ENCODE assay signal across 8 cellular contexts in genomic region chr16:30121741-30122620, GRCh38. TPM values are rescaled to one million over a fixed set of nuclear protein-coding genes. Genes with fewer than 3 reads are reported as not detected.
DNase-seq lines count a peak whose midpoint lies in the region; ATAC-seq and TF ChIP-seq lines count a peak whose summit lies in the region.

No MANE protein-coding gene starts in this region.

- H3K27ac Mint-ChIP-seq in CD4-positive, CD25-positive, alpha-beta regulatory T cell: peak overlapping the region; percentile 73 to 92 (median 90)
- peak overlapping the region; percentile 81 to 87 for H3K27ac Mint-ChIP-seq in T-cell

- H3K4me1 ChIP-seq in CD4-positive, CD25-positive, alpha-beta regulatory T cell (ENCODE audit: control insufficient read depth, insufficient read depth, low read length, poor library complexity, severe bottlenecking): peaks cover 18% of the 10 kb centered on the region
- peaks cover 30 to 34% of the 10 kb centered on the region in 2 experiments for H3K4me1 ChIP-seq in neutrophil (ENCODE audit: control insufficient read depth in 1 of 2, insufficient read depth in 1 of 2, low read depth in 1 of 2, low read length in 1 of 2)

- H3K4me3 Mint-ChIP-seq in CD4-positive, CD25-positive, alpha-beta regulatory T cell: peak overlapping the region; percentile 88 to 96 (median 90)
- peak overlapping the region; percentile 87 to 88 (median 87) for H3K4me3 Mint-ChIP-seq in T-cell

- no peaks in the 10 kb centered on the region for H3K27me3 ChIP-seq in CD4-positive, CD25-positive, alpha-beta regulatory T cell (ENCODE audit: control insufficient read depth, insufficient read depth, low read length)
- no peaks in the 10 kb centered on the region for H3K27me3 ChIP-seq in neutrophil

- ATAC-seq in CD4-positive, CD25-positive, alpha-beta regulatory T cell (ENCODE audit: low read depth in 2 of 2): no peak
- ATAC-seq in T-cell (replicated peaks in 1 of 4): no peak
- no peak for ATAC-seq in GM18867 (IDR thresholded peaks at IDR 0.05; ENCODE audit: unreplicated experiment)
- no peak for ATAC-seq in GM18907 (IDR thresholded peaks at IDR 0.05; ENCODE audit: unreplicated experiment)

- POLR2A ChIA-PET in T-cell (lab: Charles Lee): no interaction called here

- H3K36me3 ChIP-seq in CD4-positive, CD25-positive, alpha-beta regulatory T cell (ENCODE audit: control insufficient read depth, insufficient read depth, low read length): peaks cover 15% of the 10 kb centered on the region
- peaks cover 43% of the 10 kb centered on the region for H3K36me3 ChIP-seq in neutrophil

- H3K9me3 Mint-ChIP-seq in CD4-positive, CD25-positive, alpha-beta regulatory T cell: no peaks in the 10 kb centered on the region
- no peaks in the 10 kb centered on the region for H3K9me3 Mint-ChIP-seq in T-cell

- H3K27ac ChIP-seq in CD4-positive, CD25-positive, alpha-beta regulatory T cell (ENCODE audit: insufficient read depth, low read length, poor library complexity, severe bottlenecking): peak overlapping the region; percentile 78
- peak overlapping the region; percentile 84 for H3K27ac ChIP-seq in neutrophil

- no peaks in the 10 kb centered on the region for H3K27me3 Mint-ChIP-seq in CD4-positive, CD25-positive, alpha-beta regulatory T cell
- no peaks in the 10 kb centered on the region for H3K27me3 Mint-ChIP-seq in T-cell

- peak overlapping the region; percentile 37 for H3K4me3 ChIP-seq in CD4-positive, CD25-positive, alpha-beta regulatory T cell (ENCODE audit: low read depth, low read length)
- H3K4me3 ChIP-seq in fibroblast of the aortic adventitia (ENCODE audit: low read depth, low read length) (peak overlapping the region; percentile 89), neutrophil (ENCODE audit: low read depth in 1 of 2, low read length in 1 of 2) (peak overlapping the region; percentile 94 to 97)

- H3K36me3 Mint-ChIP-seq in CD4-positive, CD25-positive, alpha-beta regulatory T cell: peaks cover 12% of the 10 kb centered on the region
- H3K36me3 Mint-ChIP-seq in T-cell: peaks cover 13% of the 10 kb centered on the region

- H3K4me1 Mint-ChIP-seq in CD4-positive, CD25-positive, alpha-beta regulatory T cell: peaks cover 0 to 43% (median 14%) of the 10 kb centered on the region in 4 donors
- peaks cover 24 to 28% (median 25%) of the 10 kb centered on the region in 3 donors for H3K4me1 Mint-ChIP-seq in T-cell

- no peaks in the 10 kb centered on the region for H3K9me3 ChIP-seq in CD4-positive, CD25-positive, alpha-beta regulatory T cell (ENCODE audit: control insufficient read depth in 2 of 2, low read length in 2 of 2)
- no peaks in the 10 kb centered on the region for H3K9me3 ChIP-seq in neutrophil

- CTCF ChIA-PET in T-cell (lab: Charles Lee): no interaction called here

- DNase-seq in CD4-positive, CD25-positive, alpha-beta regulatory T cell: no peak
- DNase-seq in T-cell (no peak), fibroblast of the aortic adventitia (ENCODE audit: low read depth) (peak; percentile 63), MV-4-11 (lab: John Stamatoyannopoulos, UW) (no peak), NCI-H2081 (lab: John Stamatoyannopoulos, UW) (no peak)

- no peak for TF ChIP-seq CTCF in fibroblast of the aortic adventitia (IDR thresholded peaks at IDR 0.05; ENCODE audit: insufficient read depth, low read length)
- TF ChIP-seq CTCF in neutrophil (IDR thresholded peaks at IDR 0.05): no peak

RNA-seq across cellular contexts. Expression of gene MAPK3, which starts 1.0 kb away (rescaled TPM):
- total RNA-seq in CD4-positive, CD25-positive, alpha-beta regulatory T cell: 71.4 TPM
- 10 to 100 TPM in 1 of 4 donors, 1 to 10 TPM in 3; 7.3 to 12.6 (median 9.1) TPM for polyA plus RNA-seq in CD4-positive, CD25-positive, alpha-beta regulatory T cell
- 10 to 100 TPM; 55.5 to 76.0 (median 63.2) TPM for total RNA-seq in T-cell
- total RNA-seq in fibroblast of the aortic adventitia (ENCODE audit: low replicate concordance): 23.4 and 90.5 TPM in 2 replicates

RNA-seq across cellular contexts. Expression of gene GDPD3, which starts 8.6 kb away (rescaled TPM):
- 26.7 TPM for total RNA-seq in CD4-positive, CD25-positive, alpha-beta regulatory T cell
- polyA plus RNA-seq in CD4-positive, CD25-positive, alpha-beta regulatory T cell: under 1 TPM in 2 of 4 donors, not detected in 2; 0.13 to 0.28 TPM
- total RNA-seq in T-cell (10 to 100 TPM; 11.1 to 27.2 (median 22.1) TPM), fibroblast of the aortic adventitia (ENCODE audit: low replicate concordance) (1.5 TPM in 2 replicates)

RNA-seq across cellular contexts. Expression of gene YPEL3, which starts 26.0 kb away (rescaled TPM):
- 121 TPM for total RNA-seq in CD4-positive, CD25-positive, alpha-beta regulatory T cell
- polyA plus RNA-seq in CD4-positive, CD25-positive, alpha-beta regulatory T cell: 100 to 1,000 TPM; 245 to 319 (median 297) TPM
- 100 to 1,000 TPM; 105 to 277 (median 226) TPM for total RNA-seq in T-cell
- 15.8 and 19.8 TPM in 2 replicates for total RNA-seq in fibroblast of the aortic adventitia (ENCODE audit: low replicate concordance)

RNA-seq across cellular contexts. Expression of gene TBX6, which starts 30.3 kb away (rescaled TPM):
- 0.42 TPM for total RNA-seq in CD4-positive, CD25-positive, alpha-beta regulatory T cell
- under 1 TPM in 1 of 4 donors, not detected in 3; 0.29 TPM for polyA plus RNA-seq in CD4-positive, CD25-positive, alpha-beta regulatory T cell
- total RNA-seq in T-cell (1 to 10 TPM; 1.4 to 2.0 (median 1.5) TPM), fibroblast of the aortic adventitia (ENCODE audit: low replicate concordance) (0.09 and 0.16 TPM in 2 replicates)

RNA-seq across cellular contexts. Expression of gene PPP4C, which starts 46.2 kb away (rescaled TPM):
- 97.0 TPM for total RNA-seq in CD4-positive, CD25-positive, alpha-beta regulatory T cell
- 100 to 1,000 TPM; 232 to 289 (median 262) TPM for polyA plus RNA-seq in CD4-positive, CD25-positive, alpha-beta regulatory T cell
- total RNA-seq in T-cell (100 to 1,000 TPM in 2 of 5 donors, 10 to 100 TPM in 3; 71.2 to 110 (median 97.9) TPM), fibroblast of the aortic adventitia (ENCODE audit: low replicate concordance) (70.8 and 154 TPM in 2 replicates)

Comparison
In these comparisons a context has a peak if more than half of its experiments do, and no peak if none do; other contexts are left out.
1. H3K4me3 ChIP-seq: peak in every context shown above with its lines; median percentile 96 in neutrophil; 89 in fibroblast of the aortic adventitia; 37 in CD4-positive, CD25-positive, alpha-beta regulatory T cell.